In the genomic region with DNA sequence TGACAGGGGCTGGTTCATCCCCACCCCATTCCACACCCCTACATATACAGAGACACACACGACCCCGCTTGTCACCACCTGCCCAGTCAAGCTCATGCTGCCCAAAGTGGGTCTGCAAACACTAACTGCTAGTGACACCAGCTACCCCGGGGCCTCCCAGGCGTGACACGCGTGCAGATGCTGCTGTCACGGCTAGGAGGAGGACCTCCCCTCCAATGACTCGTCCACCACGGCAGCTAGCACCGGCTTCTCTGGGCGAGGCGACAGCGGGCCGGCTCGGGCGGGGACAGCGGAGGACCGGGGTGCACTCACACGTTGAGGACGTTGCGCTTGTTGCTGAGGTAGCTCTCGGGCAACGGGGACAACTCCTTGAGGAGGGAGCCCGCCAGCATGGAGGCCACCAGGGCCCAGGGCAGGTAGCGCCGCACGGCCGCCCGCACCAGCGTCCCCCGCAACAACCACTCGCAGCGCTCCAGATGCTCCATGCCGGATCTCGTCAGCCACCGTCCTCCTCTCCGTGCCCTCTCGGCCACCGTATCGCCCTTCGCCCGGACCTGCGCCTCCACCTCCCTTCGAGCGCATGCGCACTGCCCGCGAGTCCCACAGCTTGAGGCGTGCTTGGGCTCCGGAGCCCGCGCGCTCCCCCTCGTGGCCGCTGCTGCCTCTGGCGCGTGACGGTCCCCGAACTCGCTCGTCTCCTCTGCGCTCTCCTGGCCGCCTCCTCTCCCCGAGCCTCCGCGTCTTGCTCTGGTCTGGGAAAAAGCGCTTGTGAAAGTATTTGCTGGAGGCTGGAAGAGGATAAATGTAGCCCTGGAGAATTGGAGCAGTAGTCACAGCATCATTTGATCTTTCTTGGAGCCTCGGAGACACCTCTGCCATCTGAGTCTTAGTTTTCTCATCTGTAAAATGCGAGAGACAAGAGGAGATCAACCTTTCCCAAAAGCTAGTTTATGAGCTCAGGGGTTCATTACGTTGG, we compare ENCODE assay signal across 8 cellular contexts. TPM values are rescaled to one million over a fixed set of nuclear protein-coding genes. Genes with fewer than 3 reads are reported as not detected.
DNase-seq lines count a peak whose midpoint lies in the region; ATAC-seq, FAIRE-seq and TF ChIP-seq lines count a peak whose summit lies in the region.

A gene with protein sequence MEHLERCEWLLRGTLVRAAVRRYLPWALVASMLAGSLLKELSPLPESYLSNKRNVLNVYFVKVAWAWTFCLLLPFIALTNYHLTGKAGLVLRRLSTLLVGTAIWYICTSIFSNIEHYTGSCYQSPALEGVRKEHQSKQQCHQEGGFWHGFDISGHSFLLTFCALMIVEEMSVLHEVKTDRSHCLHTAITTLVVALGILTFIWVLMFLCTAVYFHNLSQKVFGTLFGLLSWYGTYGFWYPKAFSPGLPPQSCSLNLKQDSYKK (minus strand): TSS at position 539 of the 976 bp plus-strand sequence. CDS start 54 bp downstream, at position 485.

- H3K4me1 Mint-ChIP-seq in progenitor cell of endocrine pancreas (ENCODE audit: low read depth) = peaks cover 8% of the 10 kb centered on the region

- no peaks in the 10 kb centered on the region for H3K9me3 Mint-ChIP-seq in progenitor cell of endocrine pancreas (ENCODE audit: low read depth)

- peak within 1 kb of the TSS; percentile 92 for H3K27ac Mint-ChIP-seq in progenitor cell of endocrine pancreas

- peak within 1 kb of the TSS; percentile 85 for H3K4me3 ChIP-seq in left ventricle myocardium inferior
- peak within 1 kb of the TSS; percentile 97 for H3K4me3 ChIP-seq in upper lobe of right lung

- DNase-seq in GM12892 (ENCODE audit: insufficient read length) = peak; percentile 99
- DNase-seq in NCI-H1436 treated with DMSO at 0.1 percent for 48 hours (lab: John Stamatoyannopoulos, UW) = peak; percentile 71
- peak; percentile 98 for DNase-seq in T follicular helper cell (ENCODE audit: low read depth)
- DNase-seq in amniotic stem cell (lab: John Stamatoyannopoulos, UW) = peak; percentile 91
- DNase-seq in left ventricle myocardium inferior = peak; percentile 99
- peak; percentile 98 for DNase-seq in progenitor cell of endocrine pancreas (ENCODE audit: low spot score, unreplicated experiment)
- DNase-seq in upper lobe of right lung = peak; percentile 100

- H3K36me3 Mint-ChIP-seq in progenitor cell of endocrine pancreas (ENCODE audit: insufficient read depth) = no peaks in the 10 kb centered on the region

- FAIRE-seq in GM12892 (lab: Jason Lieb, UNC) = peak; percentile 94

- intact Hi-C loops in left ventricle myocardium inferior (cut with micrococcal nuclease) = loop anchor here (5.0 kb wide), 1 partner anchor 94 kb away; no protein-coding TSS in a partner anchor
- intact Hi-C loops in upper lobe of right lung (cut with DNase I) = loop anchor here (5.0 kb wide), 1 partner anchor 94 kb away; no protein-coding TSS in a partner anchor

- TF ChIP-seq POLR2A in GM12892 (IDR thresholded peaks at IDR 0.05; ENCODE audit: low read depth, low read length) = no peak

- H3K4me3 Mint-ChIP-seq in progenitor cell of endocrine pancreas (ENCODE audit: low read depth) = peak within 1 kb of the TSS; percentile 84

- H3K27me3 ChIP-seq in left ventricle myocardium inferior (ENCODE audit: low read depth) (no peaks in the 10 kb centered on the region), upper lobe of right lung (no peaks in the 10 kb centered on the region)

- peak within 1 kb of the TSS; percentile 91 for H3K27ac ChIP-seq in left ventricle myocardium inferior (replicated peaks)
- peak within 1 kb of the TSS; percentile 79 for H3K27ac ChIP-seq in upper lobe of right lung

- H3K4me1 ChIP-seq in left ventricle myocardium inferior (peaks cover 56% of the 10 kb centered on the region), upper lobe of right lung (peaks cover 9% of the 10 kb centered on the region)

- H3K27me3 Mint-ChIP-seq in progenitor cell of endocrine pancreas = peaks cover 3% of the 10 kb centered on the region

- peak; percentile 95 for TF ChIP-seq CTCF in left ventricle myocardium inferior (IDR thresholded peaks at IDR 0.05; ENCODE audit: borderline replicate concordance)
- TF ChIP-seq CTCF in progenitor cell of endocrine pancreas (IDR thresholded peaks at IDR 0.05; ENCODE audit: unreplicated experiment) = peak; percentile 96
- TF ChIP-seq CTCF in upper lobe of right lung (IDR thresholded peaks at IDR 0.05) = peak; percentile 95

- H3K9me3 ChIP-seq in left ventricle myocardium inferior (replicated peaks) (no peaks in the 10 kb centered on the region), upper lobe of right lung (no peaks in the 10 kb centered on the region)

- ATAC-seq in HG02852 (IDR thresholded peaks at IDR 0.05; ENCODE audit: unreplicated experiment) (peak; percentile 88), upper lobe of right lung (peak; percentile 99)

- H3K36me3 ChIP-seq in left ventricle myocardium inferior (peaks cover 9% of the 10 kb centered on the region), upper lobe of right lung (peaks cover 11% of the 10 kb centered on the region)

RNA-seq across cellular contexts. Expression of the gene that starts here (rescaled TPM):
- 0.76 TPM for polyA plus RNA-seq in GM12892 (2012; ENCODE audit: missing spikeins)
- 160 TPM for total RNA-seq in left ventricle myocardium inferior
- 4.3 and 4.4 TPM in 2 replicates for total RNA-seq in progenitor cell of endocrine pancreas
- 12.6 TPM for total RNA-seq in upper lobe of right lung

Comparison
In these comparisons a context has a peak if more than half of its experiments do, and no peak if none do; other contexts are left out.
1. Peak in every context shown above with its lines: DNase-seq, ATAC-seq, H3K4me3 ChIP-seq and H3K27ac ChIP-seq.
2. RNA of the gene that starts here (total RNA-seq): 160 TPM in left ventricle myocardium inferior (single experiment); 12.6 TPM in upper lobe of right lung (single experiment) and 4.3 to 4.4 TPM in progenitor cell of endocrine pancreas; every median in the first group is over 10 times any median in the second.